Comparison of ENCODE assay signal across 1 cellular context in genomic region chr22:23613193-23613973, GRCh38.
TF ChIP-seq lines count a peak whose summit lies in the region.

No MANE protein-coding gene starts in this region.

TF ChIP-seq in SK-N-SH treated with all-trans-retinoic acid at 6 μM for 48 hours, 23 proteins besides CTCF, POLR2A, EP300 and RAD21 (continued from another document):
- TF ChIP-seq CSRNP3 (CRISPR knock-in tag; IDR thresholded peaks at IDR 0.05) (no peak), ESRRG (CRISPR knock-in tag; IDR thresholded peaks at IDR 0.05) (no peak), POU6F1 (CRISPR knock-in tag; IDR thresholded peaks at IDR 0.05; ENCODE audit: borderline replicate concordance, low read depth) (no peak), TOX (CRISPR knock-in tag; IDR thresholded peaks at IDR 0.05; ENCODE audit: borderline replicate concordance) (no peak), ZFP3 (CRISPR knock-in tag; IDR thresholded peaks at IDR 0.05) (no peak), OSR1 (CRISPR knock-in tag; IDR thresholded peaks at IDR 0.05) (no peak)
